8 cellular contexts compared by ENCODE assay signal in the genomic region with DNA sequence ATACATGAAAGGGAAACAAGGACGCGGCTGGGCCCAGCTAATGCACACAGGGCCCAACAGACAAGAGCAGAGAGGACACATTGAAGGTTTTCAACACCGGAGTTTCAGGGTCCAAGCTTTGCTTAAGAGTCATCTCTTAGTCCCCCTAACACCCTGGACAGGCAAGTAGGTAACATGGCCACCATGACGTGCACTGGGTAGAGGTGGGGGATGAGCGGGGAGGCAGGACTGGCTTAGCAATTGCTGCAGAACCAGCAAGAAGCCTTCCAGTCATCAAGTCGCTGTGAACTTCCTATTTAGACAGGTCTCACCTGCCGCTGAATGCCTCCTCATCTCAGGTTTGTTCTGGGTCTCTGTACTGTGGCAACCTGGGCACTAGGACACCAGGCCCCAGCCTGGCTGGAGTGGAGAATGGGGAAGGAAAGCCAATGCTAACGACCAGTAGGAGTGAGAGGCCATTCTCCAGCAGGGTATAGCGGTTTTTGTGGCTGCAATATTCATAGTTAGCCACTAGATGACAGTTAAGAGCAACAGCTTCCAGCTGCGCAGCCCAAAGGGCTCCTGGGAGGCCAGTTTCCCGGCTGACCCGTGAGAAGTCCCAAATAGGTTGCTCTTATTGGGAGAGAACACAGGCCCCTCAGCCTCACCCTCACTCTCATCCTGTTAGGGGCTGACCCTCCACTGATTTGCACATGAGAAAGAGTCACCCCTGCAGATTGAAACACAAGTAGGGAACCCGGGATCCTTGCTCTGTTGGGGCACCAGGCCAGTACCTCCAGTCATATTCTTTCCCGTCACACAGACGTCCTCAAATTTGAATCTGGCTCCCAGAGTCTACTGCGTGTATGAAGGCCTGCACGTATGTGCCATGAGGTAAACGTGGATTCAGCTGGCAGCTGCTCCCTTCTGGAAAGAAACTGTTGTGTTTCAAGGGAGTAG. TPM values are rescaled to one million over a fixed set of nuclear protein-coding genes. Genes with fewer than 3 reads are reported as not detected.
DNase-seq lines count a peak whose midpoint lies in the region; ATAC-seq, FAIRE-seq and TF ChIP-seq lines count a peak whose summit lies in the region.

No MANE protein-coding gene starts in this region.

- TF ChIP-seq POLR2A in ovary (IDR thresholded peaks at IDR 0.05): no peak

- no peaks in the 10 kb centered on the region for H3K27me3 ChIP-seq in ovary

- peak; percentile 46 to 73 (median 59) for TF ChIP-seq CTCF in ovary (IDR thresholded peaks at IDR 0.05)

- H3K4me3 ChIP-seq in ovary: no peak overlapping the region

- no peak overlapping the region for H3K27ac ChIP-seq in ovary

- DNase-seq in DMS 273 treated with DMSO at 0.1 percent for 48 hours (lab: John Stamatoyannopoulos, UW): peak; percentile 35
- DNase-seq in GM19239 (ENCODE audit: insufficient read length, low spot score): peak; percentile 31
- DNase-seq in NOMO-1 treated with DMSO at 0.1 percent for 48 hours (lab: John Stamatoyannopoulos, UW; ENCODE audit: unreplicated experiment): peak; percentile 75
- peak; percentile 8 for DNase-seq in activated effector memory CD4-positive, alpha-beta T cell treated with Interleukin-2 at 50 U/mL for 16 hours
- peak in 37 of 42 donors; percentile 10 to 71 (median 34) for DNase-seq in head of caudate nucleus
- peak; percentile 28 to 67 (median 45) for DNase-seq in ovary
- no peak for DNase-seq in middle frontal gyrus (ENCODE audit: extremely low spot score, low spot score)

- WGBS in ovary, 3 donors: 47 to 57% (median 50%) methylated on average over 18 of the region's 18 CpGs

- H3K9me3 ChIP-seq in ovary: no peaks in the 10 kb centered on the region

- FAIRE-seq in GM19239 (lab: Jason Lieb, UNC): peak; percentile 47

- no peak for TF ChIP-seq EP300 in ovary (IDR thresholded peaks at IDR 0.05)

- no peaks in the 10 kb centered on the region for H3K4me1 ChIP-seq in ovary (ENCODE audit: insufficient read depth)

- intact Hi-C loops in head of caudate nucleus (cut with DNase I): loop anchor here (10.0 kb wide), 1 partner anchor 85 kb away; the partner anchor contains the start of gene SUCO
- intact Hi-C loops in ovary (cut with DNase I): loop anchor here in 2 of 4 donors (10.0 kb wide), 4 partner anchors 265 to 645 kb away; no protein-coding TSS in a partner anchor

- ATAC-seq in HG03354 (IDR thresholded peaks at IDR 0.05; ENCODE audit: poor library complexity, severe bottlenecking, unreplicated experiment): peak; percentile 95

- no peaks in the 10 kb centered on the region for H3K36me3 ChIP-seq in ovary

RNA-seq across cellular contexts. Expression of gene PIGC, which starts 6.0 kb away (rescaled TPM):
- 10 to 100 TPM; 21.1 to 27.9 (median 24.8) TPM for total RNA-seq in ovary
- 10 to 100 TPM; 37.3 to 49.3 TPM for polyA plus RNA-seq in ovary

RNA-seq across cellular contexts. Expression of gene C1orf105, which starts 29.4 kb away (rescaled TPM):
- total RNA-seq in ovary: not detected
- not detected for polyA plus RNA-seq in ovary
